ENCODE assay signal across 32 cellular contexts in genomic region chr15:78623786-78624497, GRCh38. TPM values are rescaled to one million over a fixed set of nuclear protein-coding genes. Genes with fewer than 3 reads are reported as not detected.
"Had no signal": no experiment of that assay in that cellular context is flagged by ENCODE, and none has a peak within 500 bp of the region (broad histone marks: within the 10 kb centered on the region; RNA-seq: fewer than 3 reads in every experiment).

No MANE protein-coding gene starts in this region.

- DNase-seq: activated CD4-positive, alpha-beta T cell treated with anti-CD3 and anti-CD28 coated beads for 4 hours; activated CD4-positive, alpha-beta T cell treated with anti-CD3 and anti-CD28 coated beads, Interleukin-2, amount 50 U/mL, for 4 hours; activated CD8-positive, alpha-beta memory T cell treated with anti-CD3 and anti-CD28 coated beads, Interleukin-2, amount 50 U/mL, for 48 hours; activated CD8-positive, alpha-beta T cell treated with anti-CD3 and anti-CD28 coated beads, Interleukin-2, amount 10 ng/mL, durations not matched to agents 7 days and 5 days; activated effector memory CD4-positive, alpha-beta T cell treated with anti-CD3 and anti-CD28 coated beads, Interleukin-2, amount 50 U/mL, for 16 hours; activated naive CD4-positive, alpha-beta T cell treated with Interleukin-2 at 50 U/mL for 16 hours; activated naive CD8-positive, alpha-beta T cell treated with anti-CD3 and anti-CD28 coated beads, Interleukin-2, amount 50 U/mL, for 24 hours; activated T-cell treated with anti-CD3 and anti-CD28 coated beads, Interleukin-2, amount 50 U/mL, for 4 hours; amniotic stem cell; NCI-H1092; NCI-H1417; NCI-H2029; NCI-H2107; NCI-H345; NCI-H510A; NCI-H526 treated with DMSO at 0.1 percent for 48 hours; NCI-H82; OCI-M1; Right ventricle myocardium superior; RPMI8226; SJCRH30; SK-N-SH; SW 1271 had no signal

- H3K9me3 ChIP-seq: ascending aorta, SJCRH30, SK-N-SH had no signal

- H3K9ac ChIP-seq: SK-N-SH had no signal

- H3K36me3 ChIP-seq: ascending aorta, cardiac muscle cell, SJCRH30 had no signal

- H3K27ac ChIP-seq: ascending aorta, cardiac muscle cell, SJCRH30 had no signal

- H3K4me2 ChIP-seq: SK-N-SH had no signal

- H3K9me3 Mint-ChIP-seq: activated naive CD4-positive, alpha-beta T cell treated with anti-CD3 and anti-CD28 coated beads, Interleukin-2, amount 50 U/mL, for 72 hours; activated naive CD8-positive, alpha-beta T cell treated with anti-CD3 and anti-CD28 coated beads, Interleukin-2, amount 50 U/mL, for 24 hours; activated T-cell treated with anti-CD3 and anti-CD28 coated beads, Interleukin-2, amount 50 U/mL, for 4 hours had no signal

- H3K36me3 Mint-ChIP-seq: activated naive CD4-positive, alpha-beta T cell treated with anti-CD3 and anti-CD28 coated beads, Interleukin-2, amount 50 U/mL, for 72 hours; brain had no signal

- H3K27ac Mint-ChIP-seq: activated CD8-positive, alpha-beta T cell treated with anti-CD3 and anti-CD28 coated beads, Interleukin-2, amount 10 ng/mL, durations not matched to agents 7 days and 5 days; activated naive CD4-positive, alpha-beta T cell treated with anti-CD3 and anti-CD28 coated beads, Interleukin-2, amount 50 U/mL, for 72 hours; activated naive CD8-positive, alpha-beta T cell treated with anti-CD3 and anti-CD28 coated beads, Interleukin-2, amount 50 U/mL, for 24 hours had no signal

- H3K4me3 ChIP-seq: ascending aorta, cardiac muscle cell, SJCRH30 had no signal

- H3K4me1 ChIP-seq: SJCRH30 had no signal

- ATAC-seq: activated CD4-positive, CD25-positive, alpha-beta regulatory T cell treated with anti-CD3 and anti-CD28 coated beads, Interleukin-2, amount 50 U/mL, for 24 hours; activated CD8-positive, alpha-beta T cell treated with anti-CD3 and anti-CD28 coated beads, Interleukin-2, amount 10 ng/mL, durations not matched to agents 7 days and 5 days; activated naive CD4-positive, alpha-beta T cell treated with anti-CD3 and anti-CD28 coated beads, Interleukin-2, amount 50 U/mL, for 72 hours; activated naive CD8-positive, alpha-beta T cell treated with anti-CD3 and anti-CD28 coated beads, Interleukin-2, amount 50 U/mL, for 24 hours; activated T-cell treated with anti-CD3 and anti-CD28 coated beads, Interleukin-2, amount 50 U/mL, for 4 hours; Panc1 had no signal

- H3K4me3 Mint-ChIP-seq: activated CD8-positive, alpha-beta T cell treated with anti-CD3 and anti-CD28 coated beads, Interleukin-2, amount 10 ng/mL, durations not matched to agents 7 days and 5 days; activated naive CD8-positive, alpha-beta T cell treated with anti-CD3 and anti-CD28 coated beads, Interleukin-2, amount 50 U/mL, for 24 hours; activated T-cell treated with anti-CD3 and anti-CD28 coated beads, Interleukin-2, amount 50 U/mL, for 4 hours had no signal

RNA-seq across cellular contexts. Expression of gene CHRNA3, which starts 3.1 kb away (rescaled TPM):
- total RNA-seq: activated CD8-positive, alpha-beta T cell treated with anti-CD3 and anti-CD28 coated beads, Interleukin-2, amount 10 ng/mL, durations not matched to agents 7 days and 5 days; activated naive CD4-positive, alpha-beta T cell treated with anti-CD3 and anti-CD28 coated beads, Interleukin-2, amount 50 U/mL, for 72 hours; activated T-cell treated with anti-CD3 and anti-CD28 coated beads, Interleukin-2, amount 50 U/mL, for 4 hours; ascending aorta; LHCN-M2; M059J; SJCRH30; T-helper 1 cell treated with Interleukin-12 subunit alpha and Interleukin-12 subunit beta and Interleukin-4 antibody, amounts not matched to agents 30 ng/mL and 1 ng/mL, for 36 hours had no signal

RNA-seq across cellular contexts. Expression of gene CHRNB4, which starts 17.1 kb away (rescaled TPM):
- total RNA-seq: activated CD8-positive, alpha-beta T cell treated with anti-CD3 and anti-CD28 coated beads, Interleukin-2, amount 10 ng/mL, durations not matched to agents 7 days and 5 days; activated naive CD4-positive, alpha-beta T cell treated with anti-CD3 and anti-CD28 coated beads, Interleukin-2, amount 50 U/mL, for 72 hours; activated T-cell treated with anti-CD3 and anti-CD28 coated beads, Interleukin-2, amount 50 U/mL, for 4 hours; ascending aorta; LHCN-M2; M059J; Right ventricle myocardium superior; T-helper 1 cell treated with Interleukin-12 subunit alpha and Interleukin-12 subunit beta and Interleukin-4 antibody, amounts not matched to agents 30 ng/mL and 1 ng/mL, for 36 hours had no signal
- polyA plus RNA-seq: cardiac muscle cell had no signal

RNA-seq across cellular contexts. Expression of gene CHRNA5, which starts 58.6 kb away (rescaled TPM):
- total RNA-seq: ascending aorta had no signal
